8 cellular contexts compared by ENCODE assay signal in genomic region chr5:14156611-14157493, GRCh38. TPM values are rescaled to one million over a fixed set of nuclear protein-coding genes. Genes with fewer than 3 reads are reported as not detected.
A peak's percentile ranks its signal among the peaks of the same experiment; 100 is the strongest.
DNase-seq lines count a peak whose midpoint lies in the region; ATAC-seq and TF ChIP-seq lines count a peak whose summit lies in the region.

No MANE protein-coding gene starts in this region.

- ATAC-seq in GM18907 (IDR thresholded peaks at IDR 0.05; ENCODE audit: unreplicated experiment) (peak; percentile 67), HG03097 (IDR thresholded peaks at IDR 0.05; ENCODE audit: low FRiP score, unreplicated experiment) (peak; percentile 62), sciatic nerve (peak; percentile 88)

- TF ChIP-seq CTCF in A673 (conservative IDR thresholded peaks at IDR 0.05; ENCODE audit: low read depth, low read length) (no peak), epithelial cell of proximal tubule (conservative IDR thresholded peaks at IDR 0.05; ENCODE audit: low read depth, low read length) (no peak)

- POLR2A ChIA-PET in A673 (lab: Charles Lee; ENCODE audit: low non-redundant PET) = interaction anchor here (0.6 to 0.9 kb wide), 2 partner anchors 23 to 29 kb away, joined by 3 to 4 read pairs; no protein-coding TSS in a partner anchor

- H3K4me1 ChIP-seq in A673 (ENCODE audit: insufficient read depth, low read length, poor library complexity, severe bottlenecking) = peaks cover 61% of the 10 kb centered on the region

- H3K4me3 ChIP-seq in A673 (ENCODE audit: low read depth, low read length, poor library complexity, severe bottlenecking) = peak overlapping the region; percentile 29
- H3K4me3 ChIP-seq in epithelial cell of proximal tubule (ENCODE audit: low read depth, low read length) = peak overlapping the region; percentile 30

- H3K36me3 ChIP-seq in A673 (ENCODE audit: insufficient read depth, low read length, poor library complexity, severe bottlenecking) = no peaks in the 10 kb centered on the region

- CTCF ChIA-PET in A673 (lab: Charles Lee) = interaction anchor here (0.7 to 1.2 kb wide), 2 partner anchors 12 to 113 kb away, joined by 3 read pairs; no protein-coding TSS in a partner anchor

- no TSS peak for BruUV-seq in A673 (replicated peaks; lab: Mats Ljungman, UMichigan)

- H3K27ac ChIP-seq in A673 (ENCODE audit: low read depth, low read length, poor library complexity, severe bottlenecking) = peak overlapping the region; percentile 2

- intact Hi-C loops in A673 (cut with micrococcal nuclease; ENCODE audit: unreplicated experiment) (loop anchor here (5.0 kb wide), 1 partner anchor 110 kb away; no protein-coding TSS in a partner anchor), sciatic nerve (cut with DNase I) (no loop called here)

- H3K9me3 ChIP-seq in A673 (ENCODE audit: low read depth, low read length, poor library complexity, severe bottlenecking) = no peaks in the 10 kb centered on the region

- no peaks in the 10 kb centered on the region for H3K27me3 ChIP-seq in A673 (replicated peaks; ENCODE audit: insufficient read depth, low read depth, low read length, poor library complexity)

- DNase-seq in A673 (ENCODE audit: low spot score) = peak; percentile 89
- DNase-seq in NCI-H69 (lab: John Stamatoyannopoulos, UW) = peak; percentile 95
- DNase-seq in epithelial cell of proximal tubule (ENCODE audit: low read depth) = peak; percentile 95
- no peak for DNase-seq in sciatic nerve (ENCODE audit: low spot score)
- no peak for DNase-seq in stimulated activated CD4-positive, alpha-beta T cell treated with anti-CD3 and anti-CD28 coated beads, Interleukin-1b, Interleukin-23, amount 100 ng/mL, for 48 hours
- no peak for DNase-seq in SK-N-DZ (ENCODE audit: low spot score)

RNA-seq across cellular contexts. Expression of gene TRIO, which starts 13.7 kb away (rescaled TPM):
- total RNA-seq in A673 (2021) (99.8 and 105 TPM in 2 replicates), epithelial cell of proximal tubule (109 and 170 TPM in 2 replicates), sciatic nerve (192 TPM)
- polyA plus RNA-seq in SK-N-DZ (2014; cell fraction: cytosol; rRNA removed) = 28.7 and 32.3 TPM in 2 replicates
- 56.3 and 115 TPM in 2 replicates for polyA plus RNA-seq in SK-N-DZ (2014; cell fraction: nucleus; rRNA removed)

Comparison
In these comparisons a context has a peak if more than half of its experiments do, and no peak if none do; other contexts are left out.
1. DNase-seq: peak in A673 (single experiment), NCI-H69 (single experiment) and epithelial cell of proximal tubule (single experiment); none in sciatic nerve (single experiment), stimulated activated CD4-positive, alpha-beta T cell treated with anti-CD3 and anti-CD28 coated beads, Interleukin-1b, Interleukin-23, amount 100 ng/mL, for 48 hours (single experiment) and SK-N-DZ (single experiment).
2. Peak in every context shown above with its lines, with median percentiles within 50 percentile points of each other: ATAC-seq.